Comparison of ENCODE assay signal across 8 cellular contexts in the genomic region with DNA sequence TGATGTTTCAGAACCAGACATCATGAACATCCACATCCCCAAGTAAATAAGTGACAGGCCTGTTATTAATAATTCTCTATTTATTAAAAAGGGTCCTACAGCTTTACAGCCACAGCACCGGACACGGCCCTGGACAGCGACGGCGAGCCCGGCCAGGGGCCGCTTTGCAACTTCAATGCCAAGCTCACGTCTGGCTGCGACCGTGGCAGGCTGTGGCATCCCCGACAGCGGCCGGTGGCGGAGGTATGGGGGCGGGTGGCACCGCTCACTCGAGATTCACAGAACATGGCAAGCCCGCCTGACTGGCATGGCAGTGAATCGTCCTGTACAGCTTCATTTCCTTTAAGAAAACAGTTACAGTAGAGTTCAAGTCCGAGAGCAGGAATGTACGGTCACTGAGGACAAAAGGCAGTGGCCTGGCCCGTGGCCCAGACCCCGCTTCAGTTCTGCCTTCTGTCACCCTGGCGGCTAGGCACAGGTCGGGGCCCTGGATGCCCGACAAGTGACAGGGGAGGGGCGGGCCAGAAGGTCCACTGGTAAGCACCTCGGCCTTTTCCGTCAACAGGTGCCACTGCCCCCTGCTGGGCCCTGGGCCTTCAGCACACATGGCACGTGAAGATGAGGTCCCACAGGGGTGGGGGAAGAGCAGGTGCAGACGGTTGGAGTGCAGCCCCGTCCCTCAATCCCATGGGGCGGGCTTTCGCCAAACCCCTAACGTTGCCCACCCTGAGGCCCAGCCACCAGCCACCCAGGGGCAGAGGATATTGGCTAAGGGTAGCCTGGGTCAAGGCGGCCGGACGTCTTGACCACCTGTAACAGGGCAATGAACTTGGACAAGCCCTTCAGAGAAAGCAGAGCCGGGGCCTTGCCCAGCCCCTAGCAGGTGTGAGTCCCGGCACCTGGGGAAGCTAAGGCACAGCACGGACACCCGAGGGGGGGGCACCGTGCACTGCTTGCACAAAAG. TPM values are rescaled to one million over a fixed set of nuclear protein-coding genes. Genes with fewer than 3 reads are reported as not detected.
DNase-seq lines count a peak whose midpoint lies in the region; ATAC-seq, FAIRE-seq and TF ChIP-seq lines count a peak whose summit lies in the region.

No MANE protein-coding gene starts in this region.

- H3K27ac ChIP-seq in HEK293 (ENCODE audit: extremely low read depth, low read depth, low read length) (no peak overlapping the region), lung (ENCODE audit: low read depth in 1 of 2, low read length in 1 of 2) (peak overlapping the region; percentile 15 to 46)

- WGBS in lung, 2 donors = 80 to 82% methylated on average over 43 of the region's 43 CpGs

- no peak overlapping the region for H3K4me3 ChIP-seq in BJ (ENCODE audit: low read depth, low read length)
- no peak overlapping the region for H3K4me3 ChIP-seq in HEK293 (ENCODE audit: low read depth, low read length)
- H3K4me3 ChIP-seq in bronchial epithelial cell (ENCODE audit: low read depth, low read length) = no peak overlapping the region
- H3K4me3 ChIP-seq in lung = no peak overlapping the region

- H3K36me3 ChIP-seq in BJ (ENCODE audit: control insufficient read depth, insufficient read depth, low read length) (peaks cover 23% of the 10 kb centered on the region), HEK293 (ENCODE audit: control insufficient read depth in 2 of 2, insufficient read depth in 1 of 2, low read length in 2 of 2) (peaks cover 0 to 71% of the 10 kb centered on the region in 2 experiments; a peak in 2 of 3 replicates), bronchial epithelial cell (ENCODE audit: control insufficient read depth, insufficient read depth, low read length) (peaks cover 29% of the 10 kb centered on the region), lung (ENCODE audit: control insufficient read depth in 2 of 2, insufficient read depth in 2 of 2, low read length in 2 of 2) (peaks cover 0 to 57% of the 10 kb centered on the region in 2 donors)

- peaks cover 2% of the 10 kb centered on the region for H3K27me3 Mint-ChIP-seq in activated T-helper 2 cell treated with anti-CD3 and anti-CD28 coated beads, Interferon-gamma antibody, Interleukin-2, Interleukin-4, amounts not matched to agents 10 μg/mL and 5 μg/mL and 100 μg/mL, durations not matched to agents 14 hours and 24 hours and 36 hours (ENCODE audit: low read depth)

- H3K27ac Mint-ChIP-seq in activated T-helper 2 cell treated with anti-CD3 and anti-CD28 coated beads, Interferon-gamma antibody, Interleukin-2, Interleukin-4, amounts not matched to agents 10 μg/mL and 5 μg/mL and 100 μg/mL, durations not matched to agents 14 hours and 24 hours and 36 hours = no peak overlapping the region

- no peak for ATAC-seq in lung (ENCODE audit: insufficient read depth, low FRiP score)
- no peak for ATAC-seq in GM21515 (IDR thresholded peaks at IDR 0.05; ENCODE audit: unreplicated experiment)

- FAIRE-seq in bronchial epithelial cell (lab: Jason Lieb, UNC) = no peak

- POLR2A ChIA-PET in BJ (lab: Charles Lee) = no interaction called here
- POLR2A ChIA-PET in HEK293 (lab: Yijun Ruan, JAX) = interaction anchor here (0.5 to 0.6 kb wide), 2 partner anchors 43 to 95 kb away, joined by 4 to 5 read pairs; no protein-coding TSS in a partner anchor

- no peaks in the 10 kb centered on the region for H3K9me3 Mint-ChIP-seq in activated T-helper 2 cell treated with anti-CD3 and anti-CD28 coated beads, Interferon-gamma antibody, Interleukin-2, Interleukin-4, amounts not matched to agents 10 μg/mL and 5 μg/mL and 100 μg/mL, durations not matched to agents 14 hours and 24 hours and 36 hours

- H3K4me1 Mint-ChIP-seq in activated T-helper 2 cell treated with anti-CD3 and anti-CD28 coated beads, Interferon-gamma antibody, Interleukin-2, Interleukin-4, amounts not matched to agents 10 μg/mL and 5 μg/mL and 100 μg/mL, durations not matched to agents 14 hours and 24 hours and 36 hours (ENCODE audit: low read depth) = peaks cover 2% of the 10 kb centered on the region

- H3K4me1 ChIP-seq in HEK293 (ENCODE audit: control insufficient read depth, insufficient read depth, low read length) = no peaks in the 10 kb centered on the region
- H3K4me1 ChIP-seq in lung (ENCODE audit: control insufficient read depth in 2 of 2, insufficient read depth in 2 of 2, low read length in 2 of 2) = peaks cover 0 to 13% of the 10 kb centered on the region in 2 donors

- H3K27me3 ChIP-seq in BJ (ENCODE audit: control insufficient read depth, insufficient read depth, low read length) = no peaks in the 10 kb centered on the region
- no peaks in the 10 kb centered on the region for H3K27me3 ChIP-seq in bronchial epithelial cell (ENCODE audit: control insufficient read depth, insufficient read depth, low read length)
- no peaks in the 10 kb centered on the region for H3K27me3 ChIP-seq in lung (ENCODE audit: control insufficient read depth, insufficient read depth)

- H3K36me3 Mint-ChIP-seq in activated T-helper 2 cell treated with anti-CD3 and anti-CD28 coated beads, Interferon-gamma antibody, Interleukin-2, Interleukin-4, amounts not matched to agents 10 μg/mL and 5 μg/mL and 100 μg/mL, durations not matched to agents 14 hours and 24 hours and 36 hours (ENCODE audit: low read depth) = peaks cover 40% of the 10 kb centered on the region

- no peak for DNase-seq in BJ (ENCODE audit: low read depth)
- DNase-seq in bronchial epithelial cell (ENCODE audit: low read depth) = no peak
- DNase-seq in lung (ENCODE audit: low spot score) = no peak
- no peak for DNase-seq in NCI-H2081 (lab: John Stamatoyannopoulos, UW)
- DNase-seq in activated T-helper 2 cell treated with anti-CD3 and anti-CD28 coated beads, Interferon-gamma antibody, Interleukin-2, Interleukin-4, amounts not matched to agents 10 μg/mL and 5 μg/mL and 100 μg/mL, durations not matched to agents 14 hours and 24 hours and 36 hours (ENCODE audit: low spot score) = no peak
- no peak for DNase-seq in activated CD8-positive, alpha-beta memory T cell treated with anti-CD3 and anti-CD28 coated beads for 24 hours

- H3K4me3 Mint-ChIP-seq in activated T-helper 2 cell treated with anti-CD3 and anti-CD28 coated beads, Interferon-gamma antibody, Interleukin-2, Interleukin-4, amounts not matched to agents 10 μg/mL and 5 μg/mL and 100 μg/mL, durations not matched to agents 14 hours and 24 hours and 36 hours (ENCODE audit: low read depth) = no peak overlapping the region

- intact Hi-C loops in activated T-helper 2 cell treated with anti-CD3 and anti-CD28 coated beads, Interferon-gamma antibody, Interleukin-2, Interleukin-4, amounts not matched to agents 10 μg/mL and 5 μg/mL and 100 μg/mL, durations not matched to agents 14 hours and 24 hours and 36 hours (cut with micrococcal nuclease) = no loop called here

- H3K9me3 ChIP-seq in HEK293 (ENCODE audit: control insufficient read depth, insufficient read depth, low read depth, low read length) = no peaks in the 10 kb centered on the region
- no peaks in the 10 kb centered on the region for H3K9me3 ChIP-seq in lung (ENCODE audit: control insufficient read depth in 2 of 2, insufficient read depth in 1 of 2, low read length in 1 of 2)

- peak; percentile 37 for TF ChIP-seq CTCF in BJ (IDR thresholded peaks at IDR 0.05; ENCODE audit: insufficient read depth, low read depth, low read length)
- TF ChIP-seq CTCF in HEK293 (tag by site-specific recombination; IDR thresholded peaks at IDR 0.05) = peak; percentile 38; the same call in 1 of the 2 replicates
- TF ChIP-seq CTCF in bronchial epithelial cell (IDR thresholded peaks at IDR 0.05; ENCODE audit: insufficient read depth, low read length, severe bottlenecking) = peak; percentile 56
- TF ChIP-seq CTCF in lung (IDR thresholded peaks at IDR 0.05; ENCODE audit: control extremely low read depth, extremely low read depth) = no peak

- CTCF ChIA-PET in BJ (lab: Yijun Ruan, JAX) = interaction anchor here (0.7 to 11.1 kb wide), 5 partner anchors 15 to 737 kb away, joined by 3 to 275 read pairs (median 3); a partner anchor contains a TSS
- CTCF ChIA-PET in HEK293 (lab: Yijun Ruan, JAX) = interaction anchor here (1.3 to 7.5 kb wide), 2 partner anchors 72 to 88 kb away, joined by 4 to 105 read pairs; no protein-coding TSS in a partner anchor

RNA-seq across cellular contexts. Expression of a gene that starts 30.3 kb away (rescaled TPM):
- polyA plus RNA-seq in BJ (2011; rRNA removed) = 5.7 and 12.8 TPM in 2 replicates
- polyA minus RNA-seq in BJ (2011; rRNA and poly(A)+ RNA removed) = 8.9 and 9.4 TPM in 2 replicates
- total RNA-seq in bronchial epithelial cell = 36.1 TPM in 2 replicates
- total RNA-seq in lung = 10 to 100 TPM; 33.8 to 56.3 TPM
- polyA plus RNA-seq in lung = 10 to 100 TPM; 34.5 to 36.3 TPM
- total RNA-seq in activated T-helper 2 cell treated with anti-CD3 and anti-CD28 coated beads, Interferon-gamma antibody, Interleukin-2, Interleukin-4, amounts not matched to agents 10 μg/mL and 5 μg/mL and 100 μg/mL, durations not matched to agents 14 hours and 24 hours and 36 hours = 28.8 and 29.0 TPM in 2 replicates

RNA-seq across cellular contexts. Expression of a gene that starts 30.4 kb away (rescaled TPM):
- polyA plus RNA-seq in BJ (2011; rRNA removed) = 17.0 and 18.1 TPM in 2 replicates
- 11.3 and 11.4 TPM in 2 replicates for polyA minus RNA-seq in BJ (2011; rRNA and poly(A)+ RNA removed)
- total RNA-seq in bronchial epithelial cell = 22.7 and 25.0 TPM in 2 replicates
- total RNA-seq in lung = 10 to 100 TPM; 43.1 to 44.1 TPM
- polyA plus RNA-seq in lung = 10 to 100 TPM; 31.0 to 41.5 TPM
- total RNA-seq in activated T-helper 2 cell treated with anti-CD3 and anti-CD28 coated beads, Interferon-gamma antibody, Interleukin-2, Interleukin-4, amounts not matched to agents 10 μg/mL and 5 μg/mL and 100 μg/mL, durations not matched to agents 14 hours and 24 hours and 36 hours = 11.5 and 11.7 TPM in 2 replicates
